In the genomic region with DNA sequence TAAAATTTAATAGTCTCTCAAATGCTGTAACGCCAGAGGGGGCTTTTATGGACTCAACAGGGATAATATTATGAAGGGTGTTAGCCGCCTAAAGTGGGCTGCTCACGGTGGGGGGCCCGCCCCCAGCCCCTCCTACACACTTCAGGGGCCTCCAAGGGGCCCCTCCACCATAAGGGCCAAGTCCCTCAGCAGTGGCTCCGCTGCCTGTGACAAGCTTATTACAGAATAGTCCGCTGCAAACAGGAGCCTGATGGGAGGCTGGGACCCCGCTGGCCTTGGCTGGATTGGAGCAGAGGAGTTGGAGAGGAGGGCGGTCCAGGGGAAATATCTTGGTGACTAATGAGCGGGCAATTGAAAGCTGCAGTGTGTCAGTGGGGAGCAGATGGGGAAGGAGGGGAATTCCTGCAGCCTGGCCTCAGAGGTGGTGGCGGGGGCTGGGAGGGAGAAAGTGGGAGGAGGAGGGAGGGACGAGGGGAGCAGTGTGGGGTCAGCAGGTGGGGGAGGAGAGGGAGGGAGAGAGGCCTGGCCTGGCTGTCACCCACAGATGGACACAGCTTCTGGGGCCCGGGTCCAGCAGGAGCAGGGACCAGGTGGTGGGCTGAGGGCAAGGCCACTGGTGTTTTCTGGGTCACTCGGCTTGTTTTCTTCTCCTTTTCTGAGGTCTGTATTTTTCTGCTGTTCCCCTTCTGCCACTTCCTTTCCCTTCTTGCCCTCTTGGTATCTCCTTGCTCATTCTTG, we compare ENCODE assay signal across 10 cellular contexts. TPM values are rescaled to one million over a fixed set of nuclear protein-coding genes. Genes with fewer than 3 reads are reported as not detected.
A peak's percentile ranks its signal among the peaks of the same experiment; 100 is the strongest.
DNase-seq lines count a peak whose midpoint lies in the region; ATAC-seq and TF ChIP-seq lines count a peak whose summit lies in the region.
"Had no signal": no experiment of that assay in that cellular context is flagged by ENCODE, and none has a peak within 500 bp of the region (broad histone marks: within the 10 kb centered on the region; RNA-seq: fewer than 3 reads in every experiment).

No MANE protein-coding gene starts in this region.

- peak overlapping the region; percentile 54 for H3K27ac ChIP-seq in mesodermal cell (ENCODE audit: low read depth, low read length, severe bottlenecking)

- H3K4me1 Mint-ChIP-seq in HFFc6 (ENCODE audit: low read depth) = peaks cover 14% of the 10 kb centered on the region

- H3K4me3 Mint-ChIP-seq in HFFc6 = no peak overlapping the region

- in situ Hi-C loops in HAP-1 (cut with MboI; ENCODE audit: low sequenced_read_pairs) = no loop called here

- WGBS in mesodermal cell (ENCODE audit: insufficient coverage in 2 of 2), 2 experiments = 4 to 9% methylated on average over 9 to 10 of the region's 13 CpGs

- H3K36me3 Mint-ChIP-seq in HFFc6 (ENCODE audit: low read depth) = no peaks in the 10 kb centered on the region

- H3K4me3 ChIP-seq in BJ (ENCODE audit: low read depth, low read length) (no peak overlapping the region), adipocyte (ENCODE audit: low read length) (no peak overlapping the region), mesodermal cell (ENCODE audit: extremely low read depth, insufficient read depth, low read length, poor library complexity, severe bottlenecking) (no peak overlapping the region), HAP-1 (no peak overlapping the region)

- H3K27me3 ChIP-seq in BJ (ENCODE audit: control insufficient read depth, insufficient read depth, low read length) (peaks cover 21% of the 10 kb centered on the region), adipocyte (replicated peaks; ENCODE audit: control insufficient read depth, insufficient read depth, low read length) (peaks cover 14% of the 10 kb centered on the region), HAP-1 (ENCODE audit: low read depth) (no peaks in the 10 kb centered on the region)

- peaks cover 3% of the 10 kb centered on the region for H3K9me3 ChIP-seq in adipocyte (ENCODE audit: control insufficient read depth, low read length)
- no peaks in the 10 kb centered on the region for H3K9me3 ChIP-seq in mesodermal cell (ENCODE audit: control insufficient read depth, low read length)
- H3K9me3 ChIP-seq in HAP-1 = no peaks in the 10 kb centered on the region

- no peak overlapping the region for H3K9ac ChIP-seq in adipocyte (ENCODE audit: low read length)

- TF ChIP-seq CTCF in BJ (IDR thresholded peaks at IDR 0.05; ENCODE audit: insufficient read depth, low read depth, low read length) (no peak), HFFc6 (IDR thresholded peaks at IDR 0.05) (no peak)

- peaks cover 25% of the 10 kb centered on the region for H3K27me3 Mint-ChIP-seq in HFFc6 (ENCODE audit: insufficient read depth)

- POLR2A ChIA-PET in BJ (lab: Charles Lee) = no interaction called here

- H3K9me3 Mint-ChIP-seq in HFFc6 = no peaks in the 10 kb centered on the region

- peaks cover 3% of the 10 kb centered on the region for H3K4me1 ChIP-seq in adipocyte (ENCODE audit: control insufficient read depth, insufficient read depth, low read length)
- H3K4me1 ChIP-seq in mesodermal cell (ENCODE audit: control insufficient read depth, insufficient read depth, low read length, poor library complexity, severe bottlenecking) = peaks cover 39% of the 10 kb centered on the region
- H3K4me1 ChIP-seq in HAP-1 = no peaks in the 10 kb centered on the region; the same call in 1 of the 2 replicates

- no peak for ATAC-seq in GM21526 (IDR thresholded peaks at IDR 0.05; ENCODE audit: low FRiP score, unreplicated experiment)

- DNase-seq in BJ (ENCODE audit: low read depth) (peak; percentile 37), HFFc6 (peak; percentile 17), adipocyte (ENCODE audit: low read depth) (peak; percentile 74), HAP-1 (ENCODE audit: low spot score in 2 of 2) (no peak), OCI-M1 (lab: John Stamatoyannopoulos, UW) (no peak), GDM1 (lab: John Stamatoyannopoulos, UW) (no peak)
- DNase-seq: activated CD8-positive, alpha-beta memory T cell treated with anti-CD3 and anti-CD28 coated beads for 24 hours; Kasumi-1 had no signal

- H3K36me3 ChIP-seq in BJ (ENCODE audit: control insufficient read depth, insufficient read depth, low read length) (no peaks in the 10 kb centered on the region), adipocyte (ENCODE audit: control insufficient read depth, insufficient read depth, low read length, severe bottlenecking) (no peaks in the 10 kb centered on the region), mesodermal cell (ENCODE audit: control insufficient read depth, insufficient read depth, low read length) (no peaks in the 10 kb centered on the region), HAP-1 (replicated peaks) (no peaks in the 10 kb centered on the region)

- no peak overlapping the region for H3K27ac Mint-ChIP-seq in HFFc6

- CTCF ChIA-PET in BJ (lab: Yijun Ruan, JAX) = interaction anchor here (1.3 kb wide), 1 partner anchor 104 kb away, joined by 3 read pairs; no protein-coding TSS in a partner anchor

RNA-seq across cellular contexts. Expression of gene FOXP4, which starts 57.6 kb away (rescaled TPM):
- polyA plus RNA-seq in BJ (2011; rRNA removed) = 1.9 and 4.0 TPM in 2 replicates
- polyA minus RNA-seq in BJ (2011; rRNA and poly(A)+ RNA removed) = 3.3 and 6.2 TPM in 2 replicates
- 10 to 100 TPM; 17.9 to 24.4 (median 24.0) TPM for total RNA-seq in HFFc6 (2021; fragmentation: NEBNext Ultra II Directional; extraction: Animal tissue kit (Norgen Biotek cat#: 25700))
- polyA plus RNA-seq in mesodermal cell (2013, experiment 1 of 2) = 26.7 TPM
- polyA plus RNA-seq in mesodermal cell (2013, experiment 2 of 2) = 25.3 TPM

Comparison
In these comparisons a context has a peak if more than half of its experiments do, and no peak if none do; other contexts are left out.
1. DNase-seq: peak in BJ (single experiment), HFFc6 (single experiment) and adipocyte (single experiment); none in HAP-1 (0 of 2), OCI-M1 (single experiment) and GDM1 (single experiment).